Comparison of ENCODE assay signal across 20 cellular contexts in the genomic region with DNA sequence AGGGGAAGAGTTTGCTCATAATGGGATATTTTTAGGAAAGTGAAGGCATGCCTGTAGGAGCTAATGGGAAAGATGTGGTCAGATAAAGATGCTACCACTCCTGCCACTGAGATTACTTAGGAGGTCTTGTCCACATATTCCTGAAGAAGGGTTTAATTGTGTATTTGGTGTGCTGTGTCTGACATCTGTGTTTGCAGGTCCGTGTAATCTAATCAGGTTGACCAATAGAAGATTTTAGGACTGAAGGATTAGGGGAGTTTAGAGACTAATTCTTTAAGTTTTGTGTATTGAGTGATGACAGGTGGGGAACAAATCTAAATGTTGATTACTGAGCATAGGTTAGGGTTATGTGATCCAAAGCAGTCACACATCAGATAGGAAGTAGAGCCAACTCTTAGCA. TPM values are rescaled to one million over a fixed set of nuclear protein-coding genes. Genes with fewer than 3 reads are reported as not detected.
A peak's percentile ranks its signal among the peaks of the same experiment; 100 is the strongest.
DNase-seq lines count a peak whose midpoint lies in the region; ATAC-seq, FAIRE-seq and TF ChIP-seq lines count a peak whose summit lies in the region.
"Had no signal": no experiment of that assay in that cellular context is flagged by ENCODE, and none has a peak within 500 bp of the region (broad histone marks: within the 10 kb centered on the region; RNA-seq: fewer than 3 reads in every experiment).

No MANE protein-coding gene starts in this region.

- no peaks in the 10 kb centered on the region for H3K27me3 ChIP-seq in astrocyte (ENCODE audit: insufficient read depth, low read length)
- H3K27me3 ChIP-seq: BE2C, Peyer's patch had no signal

- H3K4me2 ChIP-seq in astrocyte (ENCODE audit: low read length) = no peak overlapping the region

- no peaks in the 10 kb centered on the region for H3K9me3 Mint-ChIP-seq in activated T-cell treated with anti-CD3 and anti-CD28 coated beads, Interleukin-2, amount 50 U/mL, for 72 hours
- no peaks in the 10 kb centered on the region for H3K9me3 Mint-ChIP-seq in astrocyte (ENCODE audit: unreplicated experiment)
- H3K9me3 Mint-ChIP-seq in progenitor cell of endocrine pancreas (ENCODE audit: low read depth) = no peaks in the 10 kb centered on the region

- peaks cover 14 to 37% of the 10 kb centered on the region in 2 donors for H3K36me3 Mint-ChIP-seq in activated T-cell treated with anti-CD3 and anti-CD28 coated beads, Interleukin-2, amount 50 U/mL, for 72 hours (ENCODE audit: insufficient read depth in 2 of 2)
- H3K36me3 Mint-ChIP-seq in astrocyte (ENCODE audit: low read depth, unreplicated experiment) (peaks cover 46% of the 10 kb centered on the region), progenitor cell of endocrine pancreas (ENCODE audit: insufficient read depth) (peaks cover 22% of the 10 kb centered on the region)

- no peak for ATAC-seq in activated T-cell treated with anti-CD3 and anti-CD28 coated beads, Interleukin-2, amount 50 U/mL, for 72 hours (replicated peaks in 1 of 2)
- ATAC-seq: GM12878 had no signal

- no peak overlapping the region for H3K27ac ChIP-seq in astrocyte (ENCODE audit: low read depth, low read length)
- H3K27ac ChIP-seq: Peyer's patch had no signal

- FAIRE-seq in GM12891 (lab: Jason Lieb, UNC) (no peak), astrocyte (lab: Jason Lieb, UNC) (no peak)
- FAIRE-seq: A204.1, GM12878, GM19239 had no signal

- peaks cover 4% of the 10 kb centered on the region for H3K4me1 ChIP-seq in astrocyte (ENCODE audit: insufficient read depth, low read length)

- TF ChIP-seq POLR2A in GM12891 (IDR thresholded peaks at IDR 0.05; ENCODE audit: low read depth, low read length) = no peak

- no peaks in the 10 kb centered on the region for H4K20me1 ChIP-seq in astrocyte (ENCODE audit: insufficient read depth, low read length)

- H3K4me1 Mint-ChIP-seq in activated T-cell treated with anti-CD3 and anti-CD28 coated beads, Interleukin-2, amount 50 U/mL, for 72 hours (ENCODE audit: low read depth) = peaks cover 34% of the 10 kb centered on the region
- H3K4me1 Mint-ChIP-seq in astrocyte (ENCODE audit: low read depth, unreplicated experiment) (peaks cover 34% of the 10 kb centered on the region), progenitor cell of endocrine pancreas (ENCODE audit: low read depth) (peaks cover 9% of the 10 kb centered on the region)

- H3K9me3 ChIP-seq in astrocyte (ENCODE audit: insufficient read depth, low read depth, low read length) = no peaks in the 10 kb centered on the region
- H3K9me3 ChIP-seq: BE2C, Peyer's patch had no signal

- peaks cover 50% of the 10 kb centered on the region for H3K36me3 ChIP-seq in astrocyte (ENCODE audit: insufficient read depth, low read length)

- H2AFZ ChIP-seq in astrocyte (ENCODE audit: low read depth, low read length) = no peak overlapping the region

- no peak overlapping the region for H3K4me3 ChIP-seq in astrocyte (ENCODE audit: insufficient read depth, low read depth, low read length)
- H3K4me3 ChIP-seq: GM12878, Peyer's patch had no signal

- H3K9ac ChIP-seq in astrocyte (ENCODE audit: low read length) = no peak overlapping the region

- H3K4me3 Mint-ChIP-seq in activated T-cell treated with anti-CD3 and anti-CD28 coated beads, Interleukin-2, amount 50 U/mL, for 72 hours = no peak overlapping the region
- no peak overlapping the region for H3K4me3 Mint-ChIP-seq in astrocyte (ENCODE audit: unreplicated experiment)
- no peak overlapping the region for H3K4me3 Mint-ChIP-seq in progenitor cell of endocrine pancreas (ENCODE audit: low read depth)
- H3K4me3 Mint-ChIP-seq: CD4-positive, alpha-beta memory T cell had no signal

- peak overlapping the region; percentile 26 for H3K27ac Mint-ChIP-seq in activated T-cell treated with anti-CD3 and anti-CD28 coated beads, Interleukin-2, amount 50 U/mL, for 72 hours
- peak overlapping the region; percentile 34 for H3K27ac Mint-ChIP-seq in astrocyte (ENCODE audit: unreplicated experiment)
- H3K27ac Mint-ChIP-seq in progenitor cell of endocrine pancreas = peak overlapping the region; percentile 6

- H3K79me2 ChIP-seq in astrocyte (ENCODE audit: insufficient read depth, low read length) = peaks cover 8% of the 10 kb centered on the region

- no peak for DNase-seq in activated T-cell treated with anti-CD3 and anti-CD28 coated beads, Interleukin-2, amount 50 U/mL, for 72 hours
- DNase-seq in activated T-cell treated with anti-CD3 and anti-CD28 coated beads, Interleukin-2, amount 50 U/mL, for 48 hours = no peak
- DNase-seq in GM12891 (ENCODE audit: insufficient read length, low spot score) (no peak), astrocyte (ENCODE audit: low read depth) (no peak), progenitor cell of endocrine pancreas (ENCODE audit: low spot score, unreplicated experiment) (no peak), NCI-H82 treated with DMSO at 0.1 percent for 48 hours (lab: John Stamatoyannopoulos, UW; ENCODE audit: unreplicated experiment) (no peak), COLO829 (ENCODE audit: low spot score) (no peak)
- DNase-seq: BE2C; Calu3; CD4-positive, alpha-beta memory T cell; EL; GOT3; NCI-H1105; NCI-H1694; NCI-H2081 treated with DMSO at 0.1 percent for 48 hours; NK-92 treated with Interleukin-12 subunit alpha and Interleukin-12 subunit beta, amount 100 ng/mL, for 24 hours; Peyer's patch had no signal

- no peaks in the 10 kb centered on the region for H3K27me3 Mint-ChIP-seq in activated T-cell treated with anti-CD3 and anti-CD28 coated beads, Interleukin-2, amount 50 U/mL, for 72 hours (ENCODE audit: low read depth)
- no peaks in the 10 kb centered on the region for H3K27me3 Mint-ChIP-seq in astrocyte (ENCODE audit: low read depth, unreplicated experiment)
- no peaks in the 10 kb centered on the region for H3K27me3 Mint-ChIP-seq in progenitor cell of endocrine pancreas
- H3K27me3 Mint-ChIP-seq: CD4-positive, alpha-beta memory T cell had no signal

- TF ChIP-seq CTCF in astrocyte (IDR thresholded peaks at IDR 0.05; ENCODE audit: insufficient read depth, low read depth, low read length) = no peak
- no peak for TF ChIP-seq CTCF in progenitor cell of endocrine pancreas (IDR thresholded peaks at IDR 0.05; ENCODE audit: unreplicated experiment)

TF ChIP-seq in GM12891, 5 proteins besides CTCF, POLR2A, EP300 and RAD21:
- no peak for TF ChIP-seq PAX5 (IDR thresholded peaks at IDR 0.05; ENCODE audit: insufficient read depth, low read length, severe bottlenecking)
- 0 out of 2 replicates have a peak, but pooled peaks have one; percentile 4 for TF ChIP-seq POLR2AphosphoS5 (IDR thresholded peaks at IDR 0.05; ENCODE audit: low read depth, low read length)

RNA-seq across cellular contexts. Expression of gene JADE1, which starts 57.2 kb away (rescaled TPM):
- 10 to 100 TPM; 30.0 to 34.9 TPM for total RNA-seq in activated T-cell treated with anti-CD3 and anti-CD28 coated beads, Interleukin-2, amount 50 U/mL, for 72 hours
- 10.7 TPM for polyA plus RNA-seq in GM12891 (2012; ENCODE audit: low read depth, missing spikeins)
- total RNA-seq in astrocyte (80.1 and 88.3 TPM in 2 replicates), progenitor cell of endocrine pancreas (35.3 and 43.2 TPM in 2 replicates)
